Comparison of ENCODE assay signal across 7 cellular contexts in genomic region chr13:63274772-63275171, GRCh38.
"Had no signal": no experiment of that assay in that cellular context is flagged by ENCODE, and none has a peak within 500 bp of the region (broad histone marks: within the 10 kb centered on the region; RNA-seq: fewer than 3 reads in every experiment).

No MANE protein-coding gene starts in this region.

- H3K4me2 ChIP-seq: KMS-11 had no signal

- DNase-seq: IMR-90, KBM-7, KG1 had no signal

- H3K9ac ChIP-seq: KMS-11 had no signal

- H3K27ac ChIP-seq: HL-60, KMS-11 had no signal

- FAIRE-seq: HTR-8/SVneo, K562 had no signal

- H3K4me3 ChIP-seq: K562 had no signal

- ATAC-seq: K562 had no signal
